29 cellular contexts compared by ENCODE assay signal in the genomic region with DNA sequence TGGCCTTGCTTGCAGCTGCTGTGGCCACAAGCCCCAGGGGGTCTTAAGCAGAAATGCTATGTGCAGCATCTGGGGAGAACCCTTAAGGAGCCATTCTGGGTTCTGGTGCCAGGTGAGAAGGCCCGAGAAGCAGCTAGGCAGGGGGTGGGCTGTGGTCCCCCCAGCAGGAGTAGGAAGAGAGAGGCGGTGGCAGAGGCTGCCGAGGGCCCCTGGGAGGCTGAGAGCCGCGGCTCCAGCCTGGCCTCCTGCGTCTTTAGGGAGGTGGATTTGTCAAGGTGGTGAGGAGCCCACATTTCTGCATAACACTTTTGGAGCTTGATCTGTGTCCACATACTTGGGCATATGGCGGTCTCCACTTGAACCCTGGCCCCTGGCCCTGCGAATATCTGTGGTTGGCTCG.
"Had no signal": no experiment of that assay in that cellular context is flagged by ENCODE, and none has a peak within 500 bp of the region (broad histone marks: within the 10 kb centered on the region; RNA-seq: fewer than 3 reads in every experiment).

No MANE protein-coding gene starts in this region.

- H3K36me3 Mint-ChIP-seq: immature natural killer cell; memory B cell; naive B cell; natural killer cell treated with Interleukin-12 subunit alpha and Interleukin-12 subunit beta and Interleukin-15 and Interleukin-18, amount 100 ng/mL, for 72 hours had no signal

- H3K27ac ChIP-seq: dorsolateral prefrontal cortex, epithelial cell of prostate, gastrocnemius medialis, neutrophil, parathyroid adenoma, prostate gland, skin epidermis, spleen, stomach, thyroid gland, vagina had no signal

- H3K36me3 ChIP-seq: gastrocnemius medialis, prostate gland, thyroid gland, vagina had no signal

- H3K27ac Mint-ChIP-seq: immature natural killer cell; memory B cell; naive B cell; natural killer cell treated with Interleukin-12 subunit alpha and Interleukin-12 subunit beta and Interleukin-15 and Interleukin-18, amount 100 ng/mL, for 72 hours had no signal

- H3K27me3 Mint-ChIP-seq: naive B cell; natural killer cell treated with Interleukin-12 subunit alpha and Interleukin-12 subunit beta and Interleukin-15 and Interleukin-18, amount 100 ng/mL, for 72 hours had no signal

- H3K4me1 ChIP-seq: parathyroid adenoma, prostate gland, spleen, stomach, thyroid gland, vagina had no signal

- H3K27me3 ChIP-seq: dorsolateral prefrontal cortex, gastrocnemius medialis, neutrophil, spleen, stomach, thyroid gland, vagina had no signal

- H3K4me1 Mint-ChIP-seq: memory B cell, naive B cell had no signal

- H3K4me3 Mint-ChIP-seq: immature natural killer cell; memory B cell; naive B cell; natural killer cell treated with Interleukin-12 subunit alpha and Interleukin-12 subunit beta and Interleukin-15 and Interleukin-18, amount 100 ng/mL, for 72 hours; neural crest cell had no signal

- ATAC-seq: esophagus mucosa; gastrocnemius medialis; natural killer cell treated with Interleukin-12 subunit alpha and Interleukin-12 subunit beta and Interleukin-15 and Interleukin-18, amount 100 ng/mL, for 72 hours; right cardiac atrium had no signal

- DNase-seq: effector CD4-positive, alpha-beta T cell; foreskin fibroblast; gastrocnemius medialis; hypothalamus; immature natural killer cell; islet precursor cell; kidney glomerular epithelial cell; naive B cell; spleen; stimulated activated CD4-positive, alpha-beta T cell treated with anti-CD3 and anti-CD28 coated beads, Interleukin-15, amount 100 ng/mL, for 24 hours; stimulated activated CD4-positive, alpha-beta T cell treated with anti-CD3 and anti-CD28 coated beads, Interleukin-4, amount 100 ng/mL, for 1 hour; stimulated activated CD8-positive, alpha-beta memory T cell treated with anti-CD3 and anti-CD28 coated beads, Interleukin-4, amount 100 ng/mL, for 48 hours; stimulated activated naive CD4-positive, alpha-beta T cell treated with Interleukin-2 at 50 U/mL for 16 hours; stomach; thyroid gland; trophoblast cell had no signal

- H3K4me3 ChIP-seq: dorsolateral prefrontal cortex, gastrocnemius medialis, lung, prostate gland, skin epidermis, spleen, stomach, thyroid gland, vagina had no signal

- H3K9me3 Mint-ChIP-seq: immature natural killer cell; memory B cell; naive B cell; natural killer cell treated with Interleukin-12 subunit alpha and Interleukin-12 subunit beta and Interleukin-15 and Interleukin-18, amount 100 ng/mL, for 72 hours; neural crest cell had no signal

- H3K9me3 ChIP-seq: gastrocnemius medialis, neutrophil, prostate gland, spleen, stomach, thyroid gland, vagina had no signal
